ENCODE assay signal across 23 cellular contexts in the genomic region with DNA sequence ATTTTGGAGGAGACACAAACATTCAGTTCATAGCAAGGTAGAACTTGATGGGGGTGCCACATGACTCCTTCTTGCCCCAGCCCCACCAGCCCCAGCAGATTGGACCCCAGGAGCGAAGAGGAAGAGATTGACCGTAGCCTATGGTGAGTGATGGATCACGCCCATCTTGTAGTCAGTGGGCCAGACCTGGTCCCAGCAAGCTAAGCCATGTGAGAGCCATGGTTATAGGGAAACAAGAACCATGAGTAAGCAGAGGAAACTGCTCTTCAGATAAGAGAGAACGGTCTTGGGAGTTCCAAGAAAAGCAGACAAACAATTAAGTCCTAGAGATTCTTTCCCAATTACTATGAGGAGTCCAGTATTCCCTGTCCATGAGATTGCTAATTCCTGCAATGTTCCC. TPM values are rescaled to one million over a fixed set of nuclear protein-coding genes. Genes with fewer than 3 reads are reported as not detected.
DNase-seq lines count a peak whose midpoint lies in the region; ATAC-seq and TF ChIP-seq lines count a peak whose summit lies in the region.
"Had no signal": no experiment of that assay in that cellular context is flagged by ENCODE, and none has a peak within 500 bp of the region (broad histone marks: within the 10 kb centered on the region; RNA-seq: fewer than 3 reads in every experiment).

No MANE protein-coding gene starts in this region.

- H3F3A ChIP-seq in GM23248 (ENCODE audit: insufficient read depth), result peaks cover 13% of the 10 kb centered on the region

- H3K9me3 ChIP-seq in GM23248 (ENCODE audit: low read depth), result no peaks in the 10 kb centered on the region
- H3K9me3 ChIP-seq in mesodermal cell (ENCODE audit: control insufficient read depth, low read length), result no peaks in the 10 kb centered on the region
- H3K9me3 ChIP-seq: BE2C, prostate gland, SJSA1, tibial artery had no signal

- no peaks in the 10 kb centered on the region for H3K9me2 ChIP-seq in GM23248 (ENCODE audit: insufficient read depth)

- no peak overlapping the region for H2AFZ ChIP-seq in GM23248

- in situ Hi-C loops in GM23248 (cut with MboI), result no loop called here

- intact Hi-C loops in left colon (cut with DNase I, micrococcal nuclease), result no loop called here
- intact Hi-C loops in head of caudate nucleus (cut with DNase I), result loop anchor here (5.0 kb wide), 1 partner anchor 190 kb away; no protein-coding TSS in a partner anchor

- H3K4me3 ChIP-seq in GM23248 (no peak overlapping the region), cardiac fibroblast (replicated peaks in 1 of 2; ENCODE audit: low read depth in 2 of 2, low read length in 2 of 2) (no peak overlapping the region), mesodermal cell (ENCODE audit: extremely low read depth, insufficient read depth, low read length, poor library complexity, severe bottlenecking) (no peak overlapping the region)
- H3K4me3 ChIP-seq: GM12878, prostate gland, SJSA1, tibial artery had no signal

- no peaks in the 10 kb centered on the region for H3K27me3 ChIP-seq in GM23248 (replicated peaks; ENCODE audit: insufficient read depth)
- H3K27me3 ChIP-seq: BE2C, SJSA1, tibial artery had no signal

- DNase-seq in GM23248, result peak; percentile 42
- peak; percentile 12 for DNase-seq in UCSD-AML1 (lab: John Stamatoyannopoulos, UW; ENCODE audit: unreplicated experiment)
- peak; percentile 75 to 83 for DNase-seq in cardiac fibroblast (ENCODE audit: low read depth in 2 of 2)
- no peak for DNase-seq in left colon
- DNase-seq in head of caudate nucleus, result no peak
- DNase-seq: ACHN; activated CD8-positive, alpha-beta memory T cell treated with anti-CD3 and anti-CD28 coated beads, Interleukin-2, amount 10 ng/mL, durations not matched to agents 7 days and 5 days; activated naive CD8-positive, alpha-beta T cell treated with anti-CD3 and anti-CD28 coated beads, Interleukin-2, amount 50 U/mL, for 24 hours; activated T-cell treated with anti-CD3 and anti-CD28 coated beads, Interleukin-2, amount 50 U/mL, for 4 hours; BE2C; CD8-positive, alpha-beta T cell; HCEC 1CT; islet precursor cell; naive thymus-derived CD4-positive, alpha-beta T cell; NCI-H510A; stimulated activated CD4-positive, alpha-beta T cell treated with anti-CD3 and anti-CD28 coated beads, Interleukin-4, amount 100 ng/mL, for 4 hours; T1000; tibial artery had no signal

- H3K79me2 ChIP-seq in GM23248 (ENCODE audit: insufficient read depth), result peaks cover 12% of the 10 kb centered on the region; the same call in 1 of the 2 replicates

- H3K9ac ChIP-seq in GM23248, result no peak overlapping the region

- H4K20me1 ChIP-seq in GM23248 (ENCODE audit: insufficient read depth), result no peaks in the 10 kb centered on the region

- WGBS in GM23248 (ENCODE audit: low coverage in 1 of 2, low lambda C conversion rate in 2 of 2, missing lambda C conversion rate in 2 of 2), 2 experiments, result 87% methylated on average over 4 of the region's 4 CpGs
- 78 to 90% methylated on average over 3 to 4 of the region's 4 CpGs for WGBS in mesodermal cell (ENCODE audit: insufficient coverage in 2 of 2), 2 experiments

- H3K36me3 ChIP-seq in GM23248 (ENCODE audit: low read depth) (no peaks in the 10 kb centered on the region), mesodermal cell (ENCODE audit: control insufficient read depth, insufficient read depth, low read length) (no peaks in the 10 kb centered on the region)
- H3K36me3 ChIP-seq: BE2C, prostate gland, SJSA1, tibial artery had no signal

- H3K27ac ChIP-seq in GM23248 (0 out of 2 replicates have a peak overlapping the region, but pooled peaks have one; percentile 3), mesodermal cell (ENCODE audit: low read depth, low read length, severe bottlenecking) (peak overlapping the region; percentile 43)
- H3K27ac ChIP-seq: prostate gland, SJSA1, tibial artery had no signal

- H3K4me1 ChIP-seq in GM23248 (ENCODE audit: insufficient read depth) (peaks cover 4% of the 10 kb centered on the region; the same call in 1 of the 2 replicates), mesodermal cell (ENCODE audit: control insufficient read depth, insufficient read depth, low read length, poor library complexity, severe bottlenecking) (peaks cover 18% of the 10 kb centered on the region)
- H3K4me1 ChIP-seq: BE2C, prostate gland, tibial artery had no signal

- ATAC-seq in left colon (no peak), GM21529 (IDR thresholded peaks at IDR 0.05; ENCODE audit: unreplicated experiment) (no peak)
- ATAC-seq: activated CD8-positive, alpha-beta memory T cell treated with anti-CD3 and anti-CD28 coated beads, Interleukin-2, amount 10 ng/mL, durations not matched to agents 7 days and 5 days; activated naive CD8-positive, alpha-beta T cell treated with anti-CD3 and anti-CD28 coated beads, Interleukin-2, amount 50 U/mL, for 24 hours; activated T-cell treated with anti-CD3 and anti-CD28 coated beads, Interleukin-2, amount 50 U/mL, for 4 hours; CD8-positive, alpha-beta T cell; GM12878; naive thymus-derived CD4-positive, alpha-beta T cell had no signal

- no peak for TF ChIP-seq CTCF in cardiac fibroblast (IDR thresholded peaks at IDR 0.05; ENCODE audit: low read depth, low read length)

- H3K4me2 ChIP-seq in GM23248 (ENCODE audit: unreplicated experiment), result no peak overlapping the region

RNA-seq across cellular contexts. Expression of gene TCF4, which starts 4.6 kb away (rescaled TPM):
- total RNA-seq in GM23248 (2014; rRNA removed; shearing (Covaris generic)), result 54.5 and 60.7 TPM in 2 replicates
- polyA plus RNA-seq in GM23248 (2016; fragmentation: Nextera tagmentation; extraction: Ambion mirVana), result 59.3 and 60.2 TPM in 2 replicates
- polyA plus RNA-seq in mesodermal cell (2013, experiment 1 of 2), result 81.0 TPM
- 71.6 TPM for polyA plus RNA-seq in mesodermal cell (2013, experiment 2 of 2)
- total RNA-seq in left colon, result 10 to 100 TPM; 12.3 to 30.4 TPM

Comparison
In these comparisons a context has a peak if more than half of its experiments do, and no peak if none do; other contexts are left out.
1. DNase-seq: peak in GM23248 (single experiment), UCSD-AML1 (single experiment) and cardiac fibroblast (2 of 2); none in left colon (0 of 2) and head of caudate nucleus (0 of 42).